In the genomic region with DNA sequence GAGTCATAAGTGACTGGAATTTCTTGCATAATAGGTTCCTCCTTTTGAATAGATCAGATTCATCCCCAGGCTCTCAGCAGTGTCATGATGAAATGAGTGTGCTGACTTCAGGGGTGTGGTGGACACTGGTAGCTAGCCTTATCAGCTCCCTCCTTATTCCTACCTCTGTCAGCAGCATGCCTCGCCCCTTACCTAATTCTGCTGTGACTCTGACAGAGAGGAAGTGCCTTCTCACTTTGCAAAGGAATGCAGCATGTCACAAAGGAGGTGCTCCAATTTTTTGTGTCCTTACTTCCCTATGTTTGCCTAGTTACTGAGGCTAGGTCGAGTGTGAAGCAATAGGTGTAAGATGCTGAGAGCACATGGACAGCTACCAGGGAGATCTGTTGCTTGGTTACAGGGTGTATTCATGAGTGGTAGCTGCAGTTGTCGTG, we compare ENCODE assay signal across 15 cellular contexts.
DNase-seq lines count a peak whose midpoint lies in the region; ATAC-seq and TF ChIP-seq lines count a peak whose summit lies in the region.
"Had no signal": no experiment of that assay in that cellular context is flagged by ENCODE, and none has a peak within 500 bp of the region (broad histone marks: within the 10 kb centered on the region; RNA-seq: fewer than 3 reads in every experiment).

No MANE protein-coding gene starts in this region.

- no peak overlapping the region for H3K56ac ChIP-seq in IMR-90 (ENCODE audit: extremely low read depth, insufficient read depth, low read length)

- no peak overlapping the region for H3K18ac ChIP-seq in IMR-90 (ENCODE audit: low read depth, low read length)

- H3K79me1 ChIP-seq in IMR-90 (ENCODE audit: low read depth in 1 of 2, low read length in 2 of 2), result no peaks in the 10 kb centered on the region

- WGBS in IMR-90 (ENCODE audit: extremely low coverage in 2 of 2, insufficient read length in 1 of 2), 2 experiments, result no CpG with 5 or more reads among the region's 3 CpGs

- no peaks in the 10 kb centered on the region for H3K9me3 ChIP-seq in IMR-90 (ENCODE audit: control insufficient read depth, insufficient read depth, low read length)

- H3K27ac ChIP-seq in IMR-90 (ENCODE audit: insufficient read depth, low read length), result no peak overlapping the region
- H3K27ac ChIP-seq: heart left ventricle, spleen had no signal

- no peak for TF ChIP-seq CTCF in AG09309 (IDR thresholded peaks at IDR 0.05; ENCODE audit: control insufficient read depth, insufficient read depth, low read depth, low read length, missing control alignments)
- no peak for TF ChIP-seq CTCF in IMR-90 (conservative IDR thresholded peaks at IDR 0.05; ENCODE audit: low read depth, low read length)
- no peak for TF ChIP-seq CTCF in WTC11 (IDR thresholded peaks at IDR 0.05)

- no peak overlapping the region for H2AK9ac ChIP-seq in IMR-90 (replicated peaks; ENCODE audit: low read depth, low read length, poor library complexity)

- 0 out of 2 replicates have a peak overlapping the region, but pooled peaks have one; percentile 21 for H3K14ac ChIP-seq in IMR-90 (replicated peaks; ENCODE audit: low read depth, low read length)

- no peak overlapping the region for H2BK20ac ChIP-seq in IMR-90 (ENCODE audit: low read depth, low read length)

- H3K9me3 Mint-ChIP-seq in WTC11, result peaks cover 23% of the 10 kb centered on the region

- H3K4me1 Mint-ChIP-seq in WTC11, result peaks cover 4% of the 10 kb centered on the region

- no peak overlapping the region for H2AK5ac ChIP-seq in IMR-90 (ENCODE audit: low read depth, low read length)

- H3K9me1 ChIP-seq in IMR-90 (ENCODE audit: insufficient read depth, low read length), result peaks cover 4% of the 10 kb centered on the region; the same call in 1 of the 2 replicates

- in situ Hi-C loops in IMR-90 (cut with MboI; ENCODE audit: low sequenced_read_pairs), result no loop called here

- DNase-seq in AG09309 (ENCODE audit: low read depth), result peak; percentile 18
- DNase-seq in IMR-90, result peak; percentile 57
- DNase-seq in WTC11 (ENCODE audit: low spot score), result no peak
- DNase-seq in iPS DF 4.7 (ENCODE audit: extremely low read depth, low spot score), result peak; percentile 22
- no peak for DNase-seq in DMS153 treated with DMSO at 0.1 percent for 48 hours (lab: John Stamatoyannopoulos, UW; ENCODE audit: unreplicated experiment)
- no peak for DNase-seq in activated CD4-positive, alpha-beta T cell treated with anti-CD3 and anti-CD28 coated beads for 4 hours
- DNase-seq in occipital lobe (lab: John Stamatoyannopoulos, UW), result no peak
- no peak for DNase-seq in pons (ENCODE audit: low spot score)
- DNase-seq: heart left ventricle, NCI-H526 treated with DMSO at 0.1 percent for 48 hours, spleen, T-helper 9 cell had no signal

- no TSS peak for BruUV-seq in IMR-90 (replicated peaks; lab: Mats Ljungman, UMichigan)

- H3K23ac ChIP-seq in IMR-90 (ENCODE audit: low read depth, low read length), result 0 out of 2 replicates have a peak overlapping the region, but pooled peaks have one; percentile 16

- H4K5ac ChIP-seq in IMR-90 (ENCODE audit: low read depth, low read length), result no peak overlapping the region

- peaks cover 28% of the 10 kb centered on the region for H3K36me3 Mint-ChIP-seq in WTC11

- H3K36me3 ChIP-seq in IMR-90 (ENCODE audit: control insufficient read depth, insufficient read depth, low read length), result peaks cover 12% of the 10 kb centered on the region

- H3K27me3 Mint-ChIP-seq in WTC11 (ENCODE audit: low read depth), result no peaks in the 10 kb centered on the region
- H3K27me3 Mint-ChIP-seq: brain, IgD-negative memory B cell had no signal

- H2BK15ac ChIP-seq in IMR-90 (ENCODE audit: low read depth, low read length), result no peak overlapping the region

- intact Hi-C loops in IMR-90 (cut with micrococcal nuclease), result no loop called here

- no peaks in the 10 kb centered on the region for H4K20me1 ChIP-seq in IMR-90 (ENCODE audit: insufficient read depth, low read length)

- H3K4me2 ChIP-seq in IMR-90 (ENCODE audit: low read depth, low read length), result no peak overlapping the region

- dilution Hi-C loops in IMR-90 (cut with HindIII; ENCODE audit: low sequenced_read_pairs, unreplicated experiment), result no loop called here

- no peak for TF ChIP-seq RAD21 in IMR-90 (IDR thresholded peaks at IDR 0.05; ENCODE audit: low read length)

- no peak overlapping the region for H3K4me3 Mint-ChIP-seq in WTC11
- H3K4me3 Mint-ChIP-seq: brain, IgD-negative memory B cell had no signal

- H2AFZ ChIP-seq in IMR-90 (replicated peaks; ENCODE audit: low read length, poor library complexity), result no peak overlapping the region

- H3K27me3 ChIP-seq in IMR-90 (ENCODE audit: control insufficient read depth, insufficient read depth, low read length), result no peaks in the 10 kb centered on the region
- H3K27me3 ChIP-seq: heart left ventricle, spleen had no signal

- no peak overlapping the region for H3K9ac ChIP-seq in IMR-90 (ENCODE audit: low read depth, low read length)

- no peak overlapping the region for H2BK5ac ChIP-seq in IMR-90 (ENCODE audit: low read depth, low read length, poor library complexity, severe bottlenecking)

- H3K4me3 ChIP-seq in AG09309 (ENCODE audit: control insufficient read depth, low read depth, low read length), result no peak overlapping the region
- H3K4me3 ChIP-seq in IMR-90 (ENCODE audit: insufficient read depth, low read depth, low read length), result no peak overlapping the region
- H3K4me3 ChIP-seq: GM12878, heart left ventricle, spleen had no signal

- ATAC-seq in IMR-90 (ENCODE audit: low read depth), result peak; percentile 77
- ATAC-seq in WTC11, result peak; percentile 90
- ATAC-seq: GM12878 had no signal

- no peak overlapping the region for H4K8ac ChIP-seq in IMR-90 (ENCODE audit: low read depth in 2 of 2, low read length in 2 of 2)

- POLR2A ChIA-PET in IMR-90 (lab: Charles Lee; ENCODE audit: unreplicated experiment), result no interaction called here
- POLR2A ChIA-PET in WTC11 (lab: Charles Lee), result interaction anchor here (1.0 kb wide), 1 partner anchor 8 kb away, joined by 4 read pairs; no protein-coding TSS in a partner anchor

- no peak overlapping the region for H3K4ac ChIP-seq in IMR-90 (ENCODE audit: low read depth, low read length)

- H2BK120ac ChIP-seq in IMR-90 (ENCODE audit: low read depth, low read length), result no peak overlapping the region

- H3K4me1 ChIP-seq in IMR-90 (ENCODE audit: control insufficient read depth, insufficient read depth, low read length), result peaks cover 1% of the 10 kb centered on the region; the same call in 1 of the 2 replicates
- H3K4me1 ChIP-seq: heart left ventricle, spleen had no signal

- H3K27ac Mint-ChIP-seq in WTC11, result no peak overlapping the region
- H3K27ac Mint-ChIP-seq: brain, IgD-negative memory B cell had no signal

- no peak for TF ChIP-seq POLR2A in IMR-90 (IDR thresholded peaks at IDR 0.05; ENCODE audit: low read depth, low read length)

- H4K91ac ChIP-seq in IMR-90 (ENCODE audit: insufficient read depth, low read depth, low read length), result no peak overlapping the region

- CTCF ChIA-PET in IMR-90 (lab: Yijun Ruan, JAX), result no interaction called here
- CTCF ChIA-PET in WTC11 (lab: Charles Lee), result interaction anchor here (0.9 kb wide), 1 partner anchor 189 kb away, joined by 3 read pairs; no protein-coding TSS in a partner anchor

TF ChIP-seq in IMR-90, 13 proteins besides CTCF, POLR2A, EP300 and RAD21 (continues in another document):
- TF ChIP-seq NFE2L2 (IDR thresholded peaks at IDR 0.05; ENCODE audit: low read depth, low read length) (no peak), CEBPB (IDR thresholded peaks at IDR 0.05; ENCODE audit: low read depth, low read length) (peak; percentile 35; the same call in 1 of the 2 replicates), FOS (IDR thresholded peaks at IDR 0.05; ENCODE audit: low read depth, low read length) (no peak), MAZ (IDR thresholded peaks at IDR 0.05; ENCODE audit: borderline replicate concordance, low read depth, low read length) (no peak), BHLHE40 (IDR thresholded peaks at IDR 0.05; ENCODE audit: low read depth, low read length) (no peak)
- TF ChIP-seq, protein P1, sequence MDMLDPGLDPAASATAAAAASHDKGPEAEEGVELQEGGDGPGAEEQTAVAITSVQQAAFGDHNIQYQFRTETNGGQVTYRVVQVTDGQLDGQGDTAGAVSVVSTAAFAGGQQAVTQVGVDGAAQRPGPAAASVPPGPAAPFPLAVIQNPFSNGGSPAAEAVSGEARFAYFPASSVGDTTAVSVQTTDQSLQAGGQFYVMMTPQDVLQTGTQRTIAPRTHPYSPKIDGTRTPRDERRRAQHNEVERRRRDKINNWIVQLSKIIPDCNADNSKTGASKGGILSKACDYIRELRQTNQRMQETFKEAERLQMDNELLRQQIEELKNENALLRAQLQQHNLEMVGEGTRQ (IDR thresholded peaks at IDR 0.05; ENCODE audit: low read depth, low read length), result no peak

TF ChIP-seq in WTC11, 78 proteins besides CTCF, POLR2A, EP300 and RAD21 (continues in another document):
- TF ChIP-seq NFYB (CRISPR knock-in tag; conservative IDR thresholded peaks at IDR 0.05; ENCODE audit: low read depth) (no peak), ARID4B (CRISPR knock-in tag; IDR thresholded peaks at IDR 0.05; ENCODE audit: borderline replicate concordance) (no peak)

Comparison
In these comparisons a context has a peak if more than half of its experiments do, and no peak if none do; other contexts are left out.
1. DNase-seq: peak in AG09309 (single experiment), IMR-90 (single experiment) and iPS DF 4.7 (single experiment); none in WTC11 (single experiment), DMS153 treated with DMSO at 0.1 percent for 48 hours (single experiment), activated CD4-positive, alpha-beta T cell treated with anti-CD3 and anti-CD28 coated beads for 4 hours (0 of 2), occipital lobe (single experiment) and pons (single experiment).